In genomic region chr7:127618042-127618441, GRCh38 we compare ENCODE assay signal across 19 cellular contexts. TPM values are rescaled to one million over a fixed set of nuclear protein-coding genes. Genes with fewer than 3 reads are reported as not detected.
DNase-seq lines count a peak whose midpoint lies in the region; TF ChIP-seq lines count a peak whose summit lies in the region.
"Had no signal": no experiment of that assay in that cellular context is flagged by ENCODE, and none has a peak within 500 bp of the region (broad histone marks: within the 10 kb centered on the region; RNA-seq: fewer than 3 reads in every experiment).

PAX4 (minus strand) TSS chr7:127618142; CDS start chr7:127615928, 2,214 bp downstream.

- no peaks in the 10 kb centered on the region for H3K79me2 ChIP-seq in neural progenitor cell (ENCODE audit: low read depth)

- H3F3A ChIP-seq in neural progenitor cell (ENCODE audit: low read depth) = peaks cover 4% of the 10 kb centered on the region

- peaks cover 43% of the 10 kb centered on the region for H3K27me3 Mint-ChIP-seq in neural progenitor cell (ENCODE audit: insufficient read depth, low read depth)
- peaks cover 83% of the 10 kb centered on the region for H3K27me3 Mint-ChIP-seq in progenitor cell of endocrine pancreas

- no peaks in the 10 kb centered on the region for H4K20me1 ChIP-seq in neural progenitor cell (ENCODE audit: low read depth)
- H4K20me1 ChIP-seq: BLaER1 treated with 17β-estradiol and CSF1 and Interleukin-3, amounts not matched to agents 10 nM and 100 nM had no signal

- no peaks in the 10 kb centered on the region for H3K36me3 ChIP-seq in neural progenitor cell
- H3K36me3 ChIP-seq: BE2C; BLaER1 treated with 17β-estradiol and CSF1 and Interleukin-3, amounts not matched to agents 10 nM and 100 nM; HAP-1 had no signal

- no peak within 1 kb of the TSS for H3K4me3 ChIP-seq in neural progenitor cell
- H3K4me3 ChIP-seq: A549; BLaER1 treated with 17β-estradiol and CSF1 and Interleukin-3, amounts not matched to agents 10 nM and 100 nM; HAP-1 had no signal

- H2AFZ ChIP-seq in neural progenitor cell (replicated peaks) = no peak within 1 kb of the TSS

- TF ChIP-seq CTCF in neural progenitor cell (IDR thresholded peaks at IDR 0.05) = no peak
- TF ChIP-seq CTCF in progenitor cell of endocrine pancreas (IDR thresholded peaks at IDR 0.05; ENCODE audit: unreplicated experiment) = no peak

- H3K4me1 Mint-ChIP-seq in neural progenitor cell (no peaks in the 10 kb centered on the region), progenitor cell of endocrine pancreas (ENCODE audit: low read depth) (peaks cover 5% of the 10 kb centered on the region)

- peak within 1 kb of the TSS; percentile 7 for H3K4me3 Mint-ChIP-seq in neural progenitor cell
- peak within 1 kb of the TSS; percentile 48 for H3K4me3 Mint-ChIP-seq in progenitor cell of endocrine pancreas (ENCODE audit: low read depth)
- H3K4me3 Mint-ChIP-seq: CD4-positive, alpha-beta T cell had no signal

- no peak within 1 kb of the TSS for H3K4me2 ChIP-seq in neural progenitor cell
- H3K4me2 ChIP-seq: A549; BLaER1 treated with 17β-estradiol and CSF1 and Interleukin-3, amounts not matched to agents 10 nM and 100 nM had no signal

- peaks cover 9% of the 10 kb centered on the region for H3K4me1 ChIP-seq in neural progenitor cell
- H3K4me1 ChIP-seq: A549, BE2C, Caco-2, HAP-1 had no signal

- H3K36me3 Mint-ChIP-seq in neural progenitor cell (no peaks in the 10 kb centered on the region), progenitor cell of endocrine pancreas (ENCODE audit: insufficient read depth) (no peaks in the 10 kb centered on the region)
- H3K36me3 Mint-ChIP-seq: CD14-positive monocyte had no signal

- peak; percentile 91 for DNase-seq in NCI-H69 (lab: John Stamatoyannopoulos, UW)
- DNase-seq in neural progenitor cell (ENCODE audit: low spot score) = no peak
- DNase-seq in progenitor cell of endocrine pancreas (ENCODE audit: low spot score, unreplicated experiment) = no peak
- DNase-seq in effector CD4-positive, alpha-beta T cell = no peak
- DNase-seq in ureter (ENCODE audit: low spot score) = no peak
- DNase-seq in stimulated activated CD4-positive, alpha-beta T cell treated with anti-CD3 and anti-CD28 coated beads, Interleukin-2, amount 100 ng/mL, for 48 hours = no peak
- DNase-seq: 8988T; ACHN; AML-193; BE2C; Caco-2; CD4-positive, alpha-beta T cell; DMS153; DND-41; GOT3 had no signal

- no peak within 1 kb of the TSS for H3K27ac Mint-ChIP-seq in neural progenitor cell
- H3K27ac Mint-ChIP-seq in progenitor cell of endocrine pancreas = peak within 1 kb of the TSS; percentile 70
- H3K27ac Mint-ChIP-seq: CD4-positive, alpha-beta T cell had no signal

- no peak within 1 kb of the TSS for H3K9ac ChIP-seq in neural progenitor cell
- H3K9ac ChIP-seq: BLaER1 treated with 17β-estradiol and CSF1 and Interleukin-3, amounts not matched to agents 10 nM and 100 nM had no signal

- no peaks in the 10 kb centered on the region for H3K9me3 ChIP-seq in neural progenitor cell (ENCODE audit: low read depth)
- H3K9me3 ChIP-seq: A549; BE2C; BLaER1 treated with 17β-estradiol and CSF1 and Interleukin-3, amounts not matched to agents 10 nM and 100 nM; Caco-2; HAP-1 had no signal

- H3K27ac ChIP-seq in neural progenitor cell = no peak within 1 kb of the TSS
- H3K27ac ChIP-seq: A549; BLaER1 treated with 17β-estradiol and CSF1 and Interleukin-3, amounts not matched to agents 10 nM and 100 nM had no signal

- no peaks in the 10 kb centered on the region for H3K9me3 Mint-ChIP-seq in neural progenitor cell
- H3K9me3 Mint-ChIP-seq in progenitor cell of endocrine pancreas (ENCODE audit: low read depth) = no peaks in the 10 kb centered on the region
- H3K9me3 Mint-ChIP-seq: CD14-positive monocyte; CD4-positive, alpha-beta T cell had no signal

- H3K27me3 ChIP-seq in neural progenitor cell = peaks cover 74% of the 10 kb centered on the region
- H3K27me3 ChIP-seq: BLaER1 treated with 17β-estradiol and CSF1 and Interleukin-3, amounts not matched to agents 10 nM and 100 nM had no signal

RNA-seq across cellular contexts. Expression of gene PAX4, which starts in this region (rescaled TPM):
- not detected in 2 replicates for total RNA-seq in neural progenitor cell (ENCODE audit: low replicate concordance)
- 23.6 and 25.1 TPM in 2 replicates for total RNA-seq in progenitor cell of endocrine pancreas
- not detected for total RNA-seq in ureter
- total RNA-seq: Caco-2; CD4-positive, alpha-beta T cell had no signal

Comparison
In these comparisons a context has a peak if more than half of its experiments do, and no peak if none do; other contexts are left out.
1. RNA of gene PAX4 (total RNA-seq): 23.6 to 25.1 TPM in progenitor cell of endocrine pancreas; not detected in neural progenitor cell and not detected in ureter (single experiment); every median in the first group is over 10 times any median in the second.